ENCODE assay signal across 8 cellular contexts in genomic region chr11:68010058-68011041, GRCh38. TPM values are rescaled to one million over a fixed set of nuclear protein-coding genes. Genes with fewer than 3 reads are reported as not detected.
DNase-seq lines count a peak whose midpoint lies in the region; ATAC-seq and TF ChIP-seq lines count a peak whose summit lies in the region.

TSS of gene ALDH3B1 (plus strand) at chr11:68010327. CDS start at chr11:68015298, 4,971 bp downstream.

- peaks cover 51% of the 10 kb centered on the region for H3K4me1 Mint-ChIP-seq in activated B cell treated with CpG ODN at 0.5 μM for 24 hours
- peaks cover 6% of the 10 kb centered on the region for H3K4me1 Mint-ChIP-seq in glutamatergic neuron (ENCODE audit: low read depth, unreplicated experiment)

- intact Hi-C loops in activated B cell treated with CpG ODN at 0.5 μM for 24 hours (cut with micrococcal nuclease), result no loop called here

- CTCF ChIA-PET in activated B cell treated with CpG ODN at 0.5 μM for 24 hours (lab: Charles Lee), result interaction anchor here (1.6 to 4.2 kb wide), 6 partner anchors 10 to 202 kb away, joined by 4 to 23 read pairs (median 6); partner anchors contain the start of gene TCIRG1

- peak; percentile 83 for ATAC-seq in activated B cell treated with CpG ODN at 0.5 μM for 24 hours (ENCODE audit: low read depth)
- ATAC-seq in GM19463 (IDR thresholded peaks at IDR 0.05; ENCODE audit: unreplicated experiment), result no peak
- no peak for ATAC-seq in GM21786 (IDR thresholded peaks at IDR 0.05; ENCODE audit: unreplicated experiment)

- POLR2A ChIA-PET in activated B cell treated with CpG ODN at 0.5 μM for 24 hours (lab: Charles Lee), result interaction anchor here (1.0 to 2.3 kb wide), 7 partner anchors 8 to 262 kb away, joined by 3 to 9 read pairs (median 4); partner anchors contain the start of gene C11orf24

- peak; percentile 88 for DNase-seq in AG08396 (ENCODE audit: low spot score)
- peak; percentile 90 for DNase-seq in KBM-7
- DNase-seq in activated B cell treated with CpG ODN at 0.5 μM for 24 hours, result peak; percentile 54
- peak; percentile 78 for DNase-seq in glutamatergic neuron
- DNase-seq in nucleus accumbens (lab: John Stamatoyannopoulos, UW), result peak in 55 of 56 donors; percentile 36 to 93 (median 77)
- no peak for DNase-seq in NCI-H187 treated with DMSO at 0.1 percent for 48 hours (lab: John Stamatoyannopoulos, UW)

- TF ChIP-seq CTCF in activated B cell treated with CpG ODN at 0.5 μM for 24 hours (IDR thresholded peaks at IDR 0.05) (no peak), glutamatergic neuron (IDR thresholded peaks at IDR 0.05; ENCODE audit: partially characterized antibody, unreplicated experiment) (no peak)

- H3K27me3 Mint-ChIP-seq in activated B cell treated with CpG ODN at 0.5 μM for 24 hours (no peaks in the 10 kb centered on the region), glutamatergic neuron (ENCODE audit: unreplicated experiment) (peaks cover 7% of the 10 kb centered on the region)

- no peaks in the 10 kb centered on the region for H3K36me3 Mint-ChIP-seq in activated B cell treated with CpG ODN at 0.5 μM for 24 hours (ENCODE audit: low read depth)
- H3K36me3 Mint-ChIP-seq in glutamatergic neuron (ENCODE audit: unreplicated experiment), result no peaks in the 10 kb centered on the region

- in situ Hi-C loops in KBM-7 (cut with MboI; ENCODE audit: low pct_unique_long_range_greater_than_20kb, low sequenced_read_pairs), result no loop called here

- H3K27ac Mint-ChIP-seq in activated B cell treated with CpG ODN at 0.5 μM for 24 hours (peak within 1 kb of the TSS; percentile 79), glutamatergic neuron (ENCODE audit: unreplicated experiment) (peak within 1 kb of the TSS; percentile 43)

- H3K9me3 Mint-ChIP-seq in activated B cell treated with CpG ODN at 0.5 μM for 24 hours (no peaks in the 10 kb centered on the region), glutamatergic neuron (ENCODE audit: unreplicated experiment) (peaks cover 5% of the 10 kb centered on the region)

- H3K4me3 Mint-ChIP-seq in activated B cell treated with CpG ODN at 0.5 μM for 24 hours (peak within 1 kb of the TSS; percentile 78), glutamatergic neuron (ENCODE audit: unreplicated experiment) (no peak within 1 kb of the TSS)

RNA-seq across cellular contexts. Expression of gene ALDH3B1, which starts in this region (rescaled TPM):
- total RNA-seq in activated B cell treated with CpG ODN at 0.5 μM for 24 hours (0.53 and 0.98 TPM in 2 replicates), glutamatergic neuron (ENCODE audit: unreplicated experiment) (0.22 TPM)

Comparison
In these comparisons a context has a peak if more than half of its experiments do, and no peak if none do; other contexts are left out.
1. Peak in DNase-seq and ATAC-seq in activated B cell treated with CpG ODN at 0.5 μM for 24 hours; RNA of the gene not detected or under 1 TPM.
2. Peak in DNase-seq in glutamatergic neuron; RNA of the gene not detected or under 1 TPM.